Comparison of ENCODE assay signal across 8 cellular contexts in genomic region chr1:154433161-154433681, GRCh38. TPM values are rescaled to one million over a fixed set of nuclear protein-coding genes. Genes with fewer than 3 reads are reported as not detected.
DNase-seq lines count a peak whose midpoint lies in the region; ATAC-seq and TF ChIP-seq lines count a peak whose summit lies in the region.

No MANE protein-coding gene starts in this region.

- H3K4me3 ChIP-seq in lower lobe of right lung, result no peak overlapping the region
- no peak overlapping the region for H3K4me3 ChIP-seq in tibial nerve

- H3K9me3 ChIP-seq in lower lobe of right lung (no peaks in the 10 kb centered on the region), tibial nerve (no peaks in the 10 kb centered on the region)

- WGBS in tibial nerve, 2 donors, result 82 to 85% methylated on average over 8 of the region's 8 CpGs

- H3K27ac ChIP-seq in lower lobe of right lung, result peak overlapping the region; percentile 69
- peak overlapping the region in 3 of 4 donors; percentile 72 to 86 (median 86) for H3K27ac ChIP-seq in tibial nerve

- H3K27me3 ChIP-seq in lower lobe of right lung (ENCODE audit: low read depth), result no peaks in the 10 kb centered on the region
- no peaks in the 10 kb centered on the region for H3K27me3 ChIP-seq in tibial nerve

- TF ChIP-seq POLR2A in tibial nerve (IDR thresholded peaks at IDR 0.05), result no peak

- intact Hi-C loops in Right ventricle myocardium superior (cut with DNase I), result no loop called here
- intact Hi-C loops in Right ventricle myocardium inferior (cut with DNase I), result no loop called here
- intact Hi-C loops in lower lobe of right lung (cut with DNase I), result no loop called here

- no peak for TF ChIP-seq EP300 in tibial nerve (IDR thresholded peaks at IDR 0.05)

- TF ChIP-seq CTCF in lower lobe of right lung (IDR thresholded peaks at IDR 0.05) (no peak), tibial nerve (IDR thresholded peaks at IDR 0.05) (no peak)

- H3K36me3 ChIP-seq in lower lobe of right lung, result peaks cover 71% of the 10 kb centered on the region
- H3K36me3 ChIP-seq in tibial nerve, result peaks cover 0 to 45% (median 5%) of the 10 kb centered on the region in 3 donors

- peaks cover 68% of the 10 kb centered on the region for H3K4me1 ChIP-seq in lower lobe of right lung
- H3K4me1 ChIP-seq in tibial nerve, result peaks cover 0 to 81% (median 49%) of the 10 kb centered on the region in 4 donors

- DNase-seq in Right ventricle myocardium superior (peak; percentile 58), Right ventricle myocardium inferior (ENCODE audit: missing footprints) (no peak), lower lobe of right lung (no peak), tibial nerve (ENCODE audit: low spot score in 2 of 2) (no peak), NCI-H2171 treated with DMSO at 0.1 percent for 48 hours (lab: John Stamatoyannopoulos, UW) (no peak), kidney glomerular epithelial cell (lab: John Stamatoyannopoulos, UW) (no peak)
- peak; percentile 54 for DNase-seq in activated naive CD4-positive, alpha-beta T cell treated with anti-CD3 and anti-CD28 coated beads, Interleukin-2, amount 50 U/mL, for 16 hours

- no peak for ATAC-seq in Right ventricle myocardium superior (ENCODE audit: poor library complexity)
- no peak for ATAC-seq in Right ventricle myocardium inferior
- peak; percentile 54 to 67 for ATAC-seq in lower lobe of right lung
- no peak for ATAC-seq in GM21515 (IDR thresholded peaks at IDR 0.05; ENCODE audit: unreplicated experiment)

RNA-seq across cellular contexts. Expression of gene IL6R, which starts 28.1 kb away (rescaled TPM):
- total RNA-seq in Right ventricle myocardium superior (10.3 TPM), Right ventricle myocardium inferior (13.1 TPM), lower lobe of right lung (48.5 TPM), tibial nerve (10 to 100 TPM; 31.6 to 53.7 (median 33.5) TPM)

Comparison
In these comparisons a context has a peak if more than half of its experiments do, and no peak if none do; other contexts are left out.
1. DNase-seq: peak in Right ventricle myocardium superior (single experiment) and activated naive CD4-positive, alpha-beta T cell treated with anti-CD3 and anti-CD28 coated beads, Interleukin-2, amount 50 U/mL, for 16 hours (single experiment); none in Right ventricle myocardium inferior (single experiment), lower lobe of right lung (single experiment), tibial nerve (0 of 2), NCI-H2171 treated with DMSO at 0.1 percent for 48 hours (single experiment) and kidney glomerular epithelial cell (single experiment).
2. ATAC-seq: peak in lower lobe of right lung (2 of 2); none in Right ventricle myocardium superior (single experiment), Right ventricle myocardium inferior (single experiment) and GM21515 (single experiment).